Comparison of ENCODE assay signal across 17 cellular contexts in genomic region chr17:18195246-18195645, GRCh38.
"Had no signal": no experiment of that assay in that cellular context is flagged by ENCODE, and none has a peak within 500 bp of the region (broad histone marks: within the 10 kb centered on the region; RNA-seq: fewer than 3 reads in every experiment).

No MANE protein-coding gene starts in this region.

- H3K9me3 ChIP-seq: upper lobe of right lung had no signal

- H3K27ac Mint-ChIP-seq: activated naive CD8-positive, alpha-beta T cell treated with anti-CD3 and anti-CD28 coated beads, Interleukin-2, amount 10 ng/mL, durations not matched to agents 7 days and 5 days; nephron had no signal

- H3K9me3 Mint-ChIP-seq: activated naive CD8-positive, alpha-beta T cell treated with anti-CD3 and anti-CD28 coated beads, Interleukin-2, amount 10 ng/mL, durations not matched to agents 7 days and 5 days; immature natural killer cell; nephron; stimulated activated naive CD8-positive, alpha-beta T cell treated with anti-CD3 and anti-CD28 coated beads, Interleukin-15, amount 100 ng/mL, for 72 hours had no signal

- DNase-seq: activated CD4-positive, alpha-beta T cell treated with anti-CD3 and anti-CD28 coated beads, Interleukin-2, amount 50 U/mL, for 1 hour; activated naive CD8-positive, alpha-beta T cell treated with anti-CD3 and anti-CD28 coated beads, Interleukin-2, amount 10 ng/mL, durations not matched to agents 7 days and 5 days; anterior cingulate cortex; brain microvascular endothelial cell; effector CD8-positive, alpha-beta T cell; foreskin melanocyte; immature natural killer cell; occipital lobe; right cardiac atrium; stimulated activated CD4-positive, alpha-beta T cell treated with anti-CD3 and anti-CD28 coated beads, Interleukin-4, amount 100 ng/mL, for 4 hours; stimulated activated CD8-positive, alpha-beta memory T cell treated with anti-CD3 and anti-CD28 coated beads, Interleukin-4, amount 100 ng/mL, for 48 hours; stimulated activated naive CD8-positive, alpha-beta T cell treated with anti-CD3 and anti-CD28 coated beads, Interleukin-15, amount 100 ng/mL, for 72 hours; SW 1271; upper lobe of right lung had no signal

- H3K4me3 ChIP-seq: skin epidermis, upper lobe of right lung had no signal

- H3K27me3 Mint-ChIP-seq: activated naive CD8-positive, alpha-beta T cell treated with anti-CD3 and anti-CD28 coated beads, Interleukin-2, amount 10 ng/mL, durations not matched to agents 7 days and 5 days; progenitor cell of endocrine pancreas; stimulated activated naive CD8-positive, alpha-beta T cell treated with anti-CD3 and anti-CD28 coated beads, Interleukin-15, amount 100 ng/mL, for 72 hours had no signal

- H3K27ac ChIP-seq: brain microvascular endothelial cell, skin epidermis, upper lobe of right lung had no signal

- H3K27me3 ChIP-seq: brain microvascular endothelial cell, upper lobe of right lung had no signal

- ATAC-seq: right cardiac atrium; stimulated activated naive CD8-positive, alpha-beta T cell treated with anti-CD3 and anti-CD28 coated beads, Interleukin-15, amount 100 ng/mL, for 72 hours; upper lobe of right lung had no signal

- H3K4me3 Mint-ChIP-seq: activated naive CD8-positive, alpha-beta T cell treated with anti-CD3 and anti-CD28 coated beads, Interleukin-2, amount 10 ng/mL, durations not matched to agents 7 days and 5 days; immature natural killer cell; nephron; stimulated activated naive CD8-positive, alpha-beta T cell treated with anti-CD3 and anti-CD28 coated beads, Interleukin-15, amount 100 ng/mL, for 72 hours had no signal
